Comparison of ENCODE assay signal across 26 cellular contexts in genomic region chr3:1571736-1572135, GRCh38.
"Had no signal": no experiment of that assay in that cellular context is flagged by ENCODE, and none has a peak within 500 bp of the region (broad histone marks: within the 10 kb centered on the region; RNA-seq: fewer than 3 reads in every experiment).

No MANE protein-coding gene starts in this region.

- H3K27ac ChIP-seq: stomach, suprapubic skin, testis, thoracic aorta, thyroid gland, tibial artery, tibial nerve, transverse colon, upper lobe of left lung, upper lobe of right lung, uterus, vagina had no signal

- DNase-seq: stimulated activated CD4-positive, alpha-beta T cell treated with anti-CD3 and anti-CD28 coated beads, Interleukin-2, amount 100 ng/mL, for 48 hours; stimulated activated CD4-positive, alpha-beta T cell treated with anti-CD3 and anti-CD28 coated beads, Interleukin-4, amount 100 ng/mL, for 1 hour; stimulated activated CD4-positive, alpha-beta T cell treated with anti-CD3 and anti-CD28 coated beads, Interleukin-4, amount 100 ng/mL, for 24 hours; stimulated activated CD4-positive, alpha-beta T cell treated with anti-CD3 and anti-CD28 coated beads, Interleukin-4, amount 100 ng/mL, for 4 hours; stimulated activated CD8-positive, alpha-beta memory T cell treated with anti-CD3 and anti-CD28 coated beads, Interleukin-4, amount 100 ng/mL, for 48 hours; stimulated activated naive B cell treated with anti-CD40 and anti-IgM and Interleukin-4, amounts not matched to agents 10 μg/mL and 1 μg/mL and 100 μg/mL, for 72 hours; stimulated activated naive CD4-positive, alpha-beta T cell; stimulated activated naive CD4-positive, alpha-beta T cell treated with Interleukin-2 at 50 U/mL for 16 hours; stimulated activated naive CD8-positive, alpha-beta T cell treated with anti-CD3 and anti-CD28 coated beads, Interleukin-15, amount 100 ng/mL, for 72 hours; stimulated activated naive CD8-positive, alpha-beta T cell treated with anti-CD3 and anti-CD28 coated beads, Interleukin-15, Interleukin-2, amounts not matched to agents 100 U/mL and 50 U/mL, for 24 hours; stomach; substantia nigra; testis; thyroid gland; tibial artery; transverse colon; trophoblast cell; upper lobe of left lung; upper lobe of right lung; uterus had no signal

- H3K4me1 ChIP-seq: stomach, suprapubic skin, testis, thyroid gland, tibial artery, tibial nerve, upper lobe of left lung, upper lobe of right lung, uterus, vagina had no signal

- ATAC-seq: stimulated activated effector memory CD8-positive, alpha-beta T cell treated with anti-CD3 and anti-CD28 coated beads, Interleukin-12 subunit alpha, Interleukin-12 subunit beta, amount 100 ng/mL, for 72 hours; stimulated activated memory B cell treated with anti-CD40 and anti-IgM and Interleukin-4, amounts not matched to agents 10 μg/mL and 1 μg/mL and 100 μg/mL, for 72 hours; stimulated activated naive B cell treated with anti-CD40 and anti-IgM and Interleukin-4, amounts not matched to agents 10 μg/mL and 1 μg/mL and 100 μg/mL, for 72 hours; stimulated activated naive CD8-positive, alpha-beta T cell treated with anti-CD3 and anti-CD28 coated beads, Interleukin-15, amount 100 ng/mL, for 72 hours; stimulated activated naive CD8-positive, alpha-beta T cell treated with anti-CD3 and anti-CD28 coated beads, Interleukin-15, Interleukin-2, amounts not matched to agents 100 U/mL and 50 U/mL, for 24 hours; upper lobe of right lung had no signal

- H3K27me3 ChIP-seq: stomach, suprapubic skin, testis, thyroid gland, tibial artery, tibial nerve, transverse colon, upper lobe of left lung, upper lobe of right lung, uterus, vagina had no signal

- H3K4me3 ChIP-seq: stomach, suprapubic skin, testis, thoracic aorta, thyroid gland, tibial artery, tibial nerve, transverse colon, upper lobe of left lung, upper lobe of right lung, uterus, vagina had no signal

- H3K9me3 ChIP-seq: suprapubic skin, testis, thoracic aorta, thyroid gland, tibial artery, tibial nerve, transverse colon, upper lobe of left lung, upper lobe of right lung, uterus, vagina had no signal

- H3K36me3 ChIP-seq: stomach, suprapubic skin, thoracic aorta, thyroid gland, tibial artery, tibial nerve, transverse colon, upper lobe of left lung, upper lobe of right lung, uterus, vagina had no signal
